Comparison of ENCODE assay signal across 8 cellular contexts in the genomic region with DNA sequence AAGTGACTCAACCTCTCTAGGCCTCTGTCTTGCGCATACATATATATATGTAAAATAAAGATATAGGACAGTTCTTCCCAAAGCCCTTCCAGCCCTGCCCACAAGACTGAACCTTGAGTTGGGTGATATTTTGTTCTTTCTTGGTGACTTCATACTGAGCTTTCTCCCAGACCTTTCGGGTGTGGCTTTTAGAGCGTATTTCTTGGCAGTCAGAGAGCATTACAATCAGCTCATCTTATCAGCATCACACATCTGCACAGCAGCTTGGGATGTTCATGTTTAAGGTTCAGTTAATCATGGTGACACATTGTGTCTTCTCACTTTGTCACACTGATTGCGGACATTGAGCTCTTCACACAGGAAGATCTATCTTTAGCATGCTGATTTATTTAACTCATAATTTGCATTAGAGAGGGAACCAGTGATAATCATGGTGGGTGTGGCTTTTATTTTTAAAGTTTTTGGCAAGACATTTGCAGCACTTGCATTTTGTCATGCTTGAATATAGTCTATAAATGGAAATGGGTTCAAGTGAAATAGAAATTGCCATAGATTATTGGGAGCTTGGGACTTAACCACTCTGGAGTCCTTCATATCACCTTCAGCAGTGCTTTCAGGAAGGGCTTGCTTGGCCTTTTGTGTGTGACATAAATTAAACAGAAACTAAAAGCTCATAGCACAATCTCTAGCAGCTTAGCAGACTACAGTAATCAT. TPM values are rescaled to one million over a fixed set of nuclear protein-coding genes. Genes with fewer than 3 reads are reported as not detected.
DNase-seq lines count a peak whose midpoint lies in the region; ATAC-seq, FAIRE-seq and TF ChIP-seq lines count a peak whose summit lies in the region.

No MANE protein-coding gene starts in this region.

- H3K27me3 ChIP-seq in BLaER1 (no peaks in the 10 kb centered on the region), sigmoid colon (no peaks in the 10 kb centered on the region)

- 25 to 37% methylated on average over 4 of the region's 4 CpGs for WGBS in sigmoid colon, 2 donors

- TF ChIP-seq POLR2A in sigmoid colon (IDR thresholded peaks at IDR 0.05), result no peak

- H3K4me1 ChIP-seq in BLaER1 (peaks cover 33% of the 10 kb centered on the region), sigmoid colon (peaks cover 0 to 17% (median 5%) of the 10 kb centered on the region in 4 donors)

- H3K27ac ChIP-seq in BLaER1, result no peak overlapping the region
- H3K27ac ChIP-seq in sigmoid colon, result peak overlapping the region in 2 of 4 donors; percentile 6 to 56

- peak; percentile 41 for ATAC-seq in HG03558 (IDR thresholded peaks at IDR 0.05; ENCODE audit: extremely low read depth, unreplicated experiment)

- peaks cover 16% of the 10 kb centered on the region; the same call in 1 of the 2 replicates for H3K36me3 ChIP-seq in BLaER1
- H3K36me3 ChIP-seq in sigmoid colon, result peaks cover 0 to 4% (median 0%) of the 10 kb centered on the region in 4 donors

- H3K9me3 ChIP-seq in BLaER1, result no peaks in the 10 kb centered on the region
- H3K9me3 ChIP-seq in sigmoid colon, result no peaks in the 10 kb centered on the region

- H3K4me2 ChIP-seq in BLaER1, result peak overlapping the region; percentile 57

- no peak overlapping the region for H3K4me3 ChIP-seq in BLaER1
- no peak overlapping the region for H3K4me3 ChIP-seq in sigmoid colon

- no peak for TF ChIP-seq CTCF in sigmoid colon (IDR thresholded peaks at IDR 0.05)

- intact Hi-C loops in sigmoid colon (cut with DNase I), result no loop called here

- H4K20me1 ChIP-seq in BLaER1, result no peaks in the 10 kb centered on the region

- no peak for TF ChIP-seq EP300 in sigmoid colon (IDR thresholded peaks at IDR 0.05)

- H3K9ac ChIP-seq in BLaER1, result no peak overlapping the region

- FAIRE-seq in GM19239 (lab: Jason Lieb, UNC), result peak; percentile 95

- DNase-seq in GM19239 (ENCODE audit: insufficient read length, low spot score), result no peak
- DNase-seq in activated effector memory CD4-positive, alpha-beta T cell treated with Interleukin-2 at 50 U/mL for 16 hours, result peak; percentile 3
- peak; percentile 15 for DNase-seq in left kidney (ENCODE audit: low read depth, low spot score)
- no peak for DNase-seq in NCI-H1417 treated with DMSO at 0.1 percent for 48 hours (lab: John Stamatoyannopoulos, UW)
- DNase-seq in sigmoid colon, result no peak
- no peak for DNase-seq in DMS153 treated with DMSO at 0.1 percent for 48 hours (lab: John Stamatoyannopoulos, UW; ENCODE audit: unreplicated experiment)

RNA-seq across cellular contexts. Expression of gene KIF3B, which starts 8.3 kb away (rescaled TPM):
- 10 to 100 TPM; 16.1 to 25.8 (median 18.6) TPM for total RNA-seq in sigmoid colon
- 10 to 100 TPM; 25.8 to 45.8 (median 29.4) TPM for polyA plus RNA-seq in sigmoid colon

Comparison
In these comparisons a context has a peak if more than half of its experiments do, and no peak if none do; other contexts are left out.
1. DNase-seq: peak in activated effector memory CD4-positive, alpha-beta T cell treated with Interleukin-2 at 50 U/mL for 16 hours (single experiment) and left kidney (single experiment); none in GM19239 (single experiment), NCI-H1417 treated with DMSO at 0.1 percent for 48 hours (single experiment), sigmoid colon (single experiment) and DMS153 treated with DMSO at 0.1 percent for 48 hours (single experiment).